In genomic region chr6:44073612-44074382, GRCh38 we compare ENCODE assay signal across 1 cellular context.
TF ChIP-seq lines count a peak whose summit lies in the region.

No MANE protein-coding gene starts in this region.

TF ChIP-seq in HepG2, 621 proteins besides CTCF, POLR2A, EP300 and RAD21 (continued from another document and continues in another):
- peak; percentile 57; the same call in 1 of the 2 replicates for TF ChIP-seq AHDC1 (CRISPR knock-in tag; IDR thresholded peaks at IDR 0.05; ENCODE audit: borderline replicate concordance)
- no peak for TF ChIP-seq PPARG (CRISPR knock-in tag; conservative IDR thresholded peaks at IDR 0.05)
- TF ChIP-seq ZNF101 (CRISPR knock-in tag; IDR thresholded peaks at IDR 0.05; ENCODE audit: borderline replicate concordance, low read depth): 0 out of 2 replicates have a peak, but pooled peaks have one; percentile 10
- TF ChIP-seq, protein P1, sequence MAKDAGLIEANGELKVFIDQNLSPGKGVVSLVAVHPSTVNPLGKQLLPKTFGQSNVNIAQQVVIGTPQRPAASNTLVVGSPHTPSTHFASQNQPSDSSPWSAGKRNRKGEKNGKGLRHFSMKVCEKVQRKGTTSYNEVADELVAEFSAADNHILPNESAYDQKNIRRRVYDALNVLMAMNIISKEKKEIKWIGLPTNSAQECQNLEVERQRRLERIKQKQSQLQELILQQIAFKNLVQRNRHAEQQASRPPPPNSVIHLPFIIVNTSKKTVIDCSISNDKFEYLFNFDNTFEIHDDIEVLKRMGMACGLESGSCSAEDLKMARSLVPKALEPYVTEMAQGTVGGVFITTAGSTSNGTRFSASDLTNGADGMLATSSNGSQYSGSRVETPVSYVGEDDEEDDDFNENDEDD (CRISPR knock-in tag; IDR thresholded peaks at IDR 0.05; ENCODE audit: borderline replicate concordance): peak; percentile 6; the same call in 1 of the 2 replicates
- TF ChIP-seq RXRA (CRISPR knock-in tag; IDR thresholded peaks at IDR 0.05): no peak; the same call in 1 of the 2 replicates
- TF ChIP-seq, protein P2, sequence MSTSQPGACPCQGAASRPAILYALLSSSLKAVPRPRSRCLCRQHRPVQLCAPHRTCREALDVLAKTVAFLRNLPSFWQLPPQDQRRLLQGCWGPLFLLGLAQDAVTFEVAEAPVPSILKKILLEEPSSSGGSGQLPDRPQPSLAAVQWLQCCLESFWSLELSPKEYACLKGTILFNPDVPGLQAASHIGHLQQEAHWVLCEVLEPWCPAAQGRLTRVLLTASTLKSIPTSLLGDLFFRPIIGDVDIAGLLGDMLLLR (CRISPR knock-in tag; IDR thresholded peaks at IDR 0.05): peak; percentile 48; the same call in 1 of the 2 replicates
- TF ChIP-seq DRAP1 (CRISPR knock-in tag; IDR thresholded peaks at IDR 0.05): peak; percentile 62
- no peak for TF ChIP-seq ZNF558 (CRISPR knock-in tag; IDR thresholded peaks at IDR 0.05; ENCODE audit: borderline replicate concordance)
- 0 out of 2 replicates have a peak, but pooled peaks have one; percentile 12 for TF ChIP-seq REXO4 (CRISPR knock-in tag; IDR thresholded peaks at IDR 0.05; ENCODE audit: borderline replicate concordance)
- TF ChIP-seq ELF4 (CRISPR knock-in tag; IDR thresholded peaks at IDR 0.05; ENCODE audit: borderline replicate concordance): no peak
- TF ChIP-seq ZNF784 (CRISPR knock-in tag; IDR thresholded peaks at IDR 0.05; ENCODE audit: borderline replicate concordance): no peak; the same call in 1 of the 2 replicates
- peak; percentile 36; the same call in 1 of the 2 replicates for TF ChIP-seq ZNF574 (CRISPR knock-in tag; IDR thresholded peaks at IDR 0.05)
- no peak for TF ChIP-seq ZNF629 (CRISPR knock-in tag; conservative IDR thresholded peaks at IDR 0.05)
- TF ChIP-seq, protein P3, sequence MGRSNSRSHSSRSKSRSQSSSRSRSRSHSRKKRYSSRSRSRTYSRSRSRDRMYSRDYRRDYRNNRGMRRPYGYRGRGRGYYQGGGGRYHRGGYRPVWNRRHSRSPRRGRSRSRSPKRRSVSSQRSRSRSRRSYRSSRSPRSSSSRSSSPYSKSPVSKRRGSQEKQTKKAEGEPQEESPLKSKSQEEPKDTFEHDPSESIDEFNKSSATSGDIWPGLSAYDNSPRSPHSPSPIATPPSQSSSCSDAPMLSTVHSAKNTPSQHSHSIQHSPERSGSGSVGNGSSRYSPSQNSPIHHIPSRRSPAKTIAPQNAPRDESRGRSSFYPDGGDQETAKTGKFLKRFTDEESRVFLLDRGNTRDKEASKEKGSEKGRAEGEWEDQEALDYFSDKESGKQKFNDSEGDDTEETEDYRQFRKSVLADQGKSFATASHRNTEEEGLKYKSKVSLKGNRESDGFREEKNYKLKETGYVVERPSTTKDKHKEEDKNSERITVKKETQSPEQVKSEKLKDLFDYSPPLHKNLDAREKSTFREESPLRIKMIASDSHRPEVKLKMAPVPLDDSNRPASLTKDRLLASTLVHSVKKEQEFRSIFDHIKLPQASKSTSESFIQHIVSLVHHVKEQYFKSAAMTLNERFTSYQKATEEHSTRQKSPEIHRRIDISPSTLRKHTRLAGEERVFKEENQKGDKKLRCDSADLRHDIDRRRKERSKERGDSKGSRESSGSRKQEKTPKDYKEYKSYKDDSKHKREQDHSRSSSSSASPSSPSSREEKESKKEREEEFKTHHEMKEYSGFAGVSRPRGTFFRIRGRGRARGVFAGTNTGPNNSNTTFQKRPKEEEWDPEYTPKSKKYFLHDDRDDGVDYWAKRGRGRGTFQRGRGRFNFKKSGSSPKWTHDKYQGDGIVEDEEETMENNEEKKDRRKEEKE (IDR thresholded peaks at IDR 0.05): no peak
- no peak for TF ChIP-seq ZNF549 (CRISPR knock-in tag; IDR thresholded peaks at IDR 0.05)
- TF ChIP-seq, protein P4, sequence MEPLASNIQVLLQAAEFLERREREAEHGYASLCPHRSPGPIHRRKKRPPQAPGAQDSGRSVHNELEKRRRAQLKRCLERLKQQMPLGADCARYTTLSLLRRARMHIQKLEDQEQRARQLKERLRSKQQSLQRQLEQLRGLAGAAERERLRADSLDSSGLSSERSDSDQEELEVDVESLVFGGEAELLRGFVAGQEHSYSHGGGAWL (CRISPR knock-in tag; IDR thresholded peaks at IDR 0.05): no peak
- peak; percentile 3 for TF ChIP-seq RBM39 (IDR thresholded peaks at IDR 0.05; ENCODE audit: low read depth, low read length, poor library complexity, severe bottlenecking)
- no peak for TF ChIP-seq BHLHE40 (IDR thresholded peaks at IDR 0.05; ENCODE audit: low read length)
- no peak for TF ChIP-seq FOXP1 (IDR thresholded peaks at IDR 0.05)
- TF ChIP-seq FOXP1 (CRISPR knock-in tag; IDR thresholded peaks at IDR 0.05): no peak
- no peak for TF ChIP-seq HOXA9 (CRISPR knock-in tag; IDR thresholded peaks at IDR 0.05; ENCODE audit: borderline replicate concordance)
- TF ChIP-seq ZBTB4 (CRISPR knock-in tag; IDR thresholded peaks at IDR 0.05; ENCODE audit: borderline replicate concordance): 0 out of 2 replicates have a peak, but pooled peaks have one; percentile 73
- TF ChIP-seq ZNF75D (CRISPR knock-in tag; IDR thresholded peaks at IDR 0.05; ENCODE audit: borderline replicate concordance): no peak
- TF ChIP-seq ZNF275 (CRISPR knock-in tag; IDR thresholded peaks at IDR 0.05; ENCODE audit: borderline replicate concordance): no peak
- TF ChIP-seq ZHX1 (CRISPR knock-in tag; IDR thresholded peaks at IDR 0.05; ENCODE audit: low read depth): peak; percentile 54; the same call in 1 of the 2 replicates
- TF ChIP-seq ZFY (CRISPR knock-in tag; IDR thresholded peaks at IDR 0.05): peak; percentile 32; the same call in 1 of the 2 replicates
- TF ChIP-seq ZNF546 (CRISPR knock-in tag; conservative IDR thresholded peaks at IDR 0.05): peak; percentile 30; the same call in 1 of the 2 replicates
- TF ChIP-seq ZNF331 (CRISPR knock-in tag; IDR thresholded peaks at IDR 0.05): peak; percentile 12; the same call in 1 of the 2 replicates
- no peak for TF ChIP-seq ZNF841 (CRISPR knock-in tag; IDR thresholded peaks at IDR 0.05; ENCODE audit: borderline replicate concordance)
- no peak for TF ChIP-seq SOX13 (IDR thresholded peaks at IDR 0.05)
- TF ChIP-seq SOX13 (CRISPR knock-in tag; conservative IDR thresholded peaks at IDR 0.05 in 1 of 2, IDR thresholded peaks at IDR 0.05 in 1 of 2): peak in 1 of 2 experiments; percentile 20; a peak in 1 of 4 replicates
- 0 out of 2 replicates have a peak, but pooled peaks have one; percentile 46 for TF ChIP-seq HHEX (CRISPR knock-in tag; IDR thresholded peaks at IDR 0.05)
- TF ChIP-seq HCFC1 (IDR thresholded peaks at IDR 0.05; ENCODE audit: low read depth, low read length): no peak
